Comparison of ENCODE assay signal across 1 cellular context in genomic region chr20:62817975-62818591, GRCh38.
TF ChIP-seq lines count a peak whose summit lies in the region.

No MANE protein-coding gene starts in this region.

TF ChIP-seq in GM23338, 12 proteins besides CTCF, POLR2A, EP300 and RAD21 (continued from another document):
- TF ChIP-seq ZNF462 (CRISPR knock-in tag; IDR thresholded peaks at IDR 0.05) (no peak), ZNF114 (CRISPR knock-in tag; IDR thresholded peaks at IDR 0.05) (no peak), POLR2AphosphoS5 (IDR thresholded peaks at IDR 0.05; ENCODE audit: low read depth) (no peak), CREB1 (CRISPR knock-in tag; IDR thresholded peaks at IDR 0.05; ENCODE audit: low read depth) (no peak), JUNB (IDR thresholded peaks at IDR 0.05; ENCODE audit: unreplicated experiment) (no peak), STAT1 (IDR thresholded peaks at IDR 0.05; ENCODE audit: unreplicated experiment) (no peak), REST (IDR thresholded peaks at IDR 0.05; ENCODE audit: unreplicated experiment) (no peak), EZH2phosphoT487 (IDR thresholded peaks at IDR 0.05; ENCODE audit: unreplicated experiment) (no peak), ETS1 (IDR thresholded peaks at IDR 0.05) (no peak), ZNF331 (CRISPR knock-in tag; IDR thresholded peaks at IDR 0.05; ENCODE audit: low read depth) (no peak), NANOG (IDR thresholded peaks at IDR 0.05; ENCODE audit: borderline replicate concordance) (no peak)
